ENCODE assay signal across 8 cellular contexts in the genomic region with DNA sequence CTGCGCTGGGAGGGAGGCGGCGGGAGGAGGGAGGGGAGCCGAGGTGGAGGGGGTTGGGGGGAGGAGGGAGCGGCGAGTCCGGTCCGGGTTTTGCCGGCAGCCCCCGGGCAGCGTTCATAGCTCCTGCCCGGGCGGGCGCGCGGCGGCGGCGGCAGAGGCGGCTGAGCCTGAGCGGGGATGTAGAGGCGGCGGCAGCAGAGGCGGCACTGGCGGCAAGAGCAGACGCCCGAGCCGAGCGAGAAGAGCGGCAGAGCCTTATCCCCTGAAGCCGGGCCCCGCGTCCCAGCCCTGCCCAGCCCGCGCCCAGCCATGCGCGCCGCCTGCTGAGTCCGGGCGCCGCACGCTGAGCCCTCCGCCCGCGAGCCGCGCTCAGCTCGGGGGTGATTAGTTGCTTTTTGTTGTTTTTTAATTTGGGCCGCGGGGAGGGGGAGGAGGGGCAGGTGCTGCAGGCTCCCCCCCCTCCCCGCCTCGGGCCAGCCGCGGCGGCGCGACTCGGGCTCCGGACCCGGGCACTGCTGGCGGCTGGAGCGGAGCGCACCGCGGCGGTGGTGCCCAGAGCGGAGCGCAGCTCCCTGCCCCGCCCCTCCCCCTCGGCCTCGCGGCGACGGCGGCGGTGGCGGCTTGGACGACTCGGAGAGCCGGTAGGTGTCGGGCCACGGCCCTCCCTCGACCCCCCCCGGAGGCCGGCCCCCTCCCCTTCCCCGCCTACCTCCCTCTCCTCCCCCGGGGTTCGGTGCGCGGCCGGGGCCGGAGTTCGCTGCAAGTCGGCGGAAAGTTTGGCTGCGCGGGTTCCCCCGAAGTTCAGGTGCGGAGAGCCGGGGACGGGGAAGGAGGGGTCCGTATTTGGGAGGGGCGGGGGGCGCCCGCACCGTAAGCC.
DNase-seq lines count a peak whose midpoint lies in the region; ATAC-seq and TF ChIP-seq lines count a peak whose summit lies in the region.

CXXC5 (plus strand) TSS at position 145 of the 877 bp plus-strand sequence. CDS start 32,175 bp downstream, outside the sequence.

- DNase-seq in GM10248 (ENCODE audit: extremely low spot score) (peak; percentile 85), NCI-H2227 treated with DMSO at 0.1 percent for 48 hours (lab: John Stamatoyannopoulos, UW) (peak; percentile 55), medulla oblongata (ENCODE audit: extremely low spot score) (peak; percentile 83)
- peak; percentile 30 to 37 for DNase-seq in activated CD4-positive, alpha-beta T cell treated with anti-CD3 and anti-CD28 coated beads, Interleukin-2, amount 50 U/mL, for 4 hours
- DNase-seq in stimulated activated naive CD4-positive, alpha-beta T cell treated with Interleukin-2 at 50 U/mL for 16 hours (lab: John Stamatoyannopoulos, UW) = peak; percentile 31

- ATAC-seq in HG02642 (IDR thresholded peaks at IDR 0.05; ENCODE audit: poor library complexity, unreplicated experiment) = peak; percentile 38
- ATAC-seq in GM21737 (IDR thresholded peaks at IDR 0.05; ENCODE audit: unreplicated experiment) = no peak

- peak within 1 kb of the TSS; percentile 88 for H3K9ac ChIP-seq in endocrine pancreas (ENCODE audit: control insufficient read depth, insufficient read depth, low read length)

- H3K9me3 ChIP-seq in endocrine pancreas (ENCODE audit: control insufficient read depth, low read length) = no peaks in the 10 kb centered on the region

- H3K36me3 ChIP-seq in endocrine pancreas (ENCODE audit: control insufficient read depth, insufficient read depth, low read length) = no peaks in the 10 kb centered on the region

- no peaks in the 10 kb centered on the region for H3K4me1 ChIP-seq in endocrine pancreas (ENCODE audit: control insufficient read depth, insufficient read depth, low read length)

- H3K4me3 ChIP-seq in endocrine pancreas (ENCODE audit: control insufficient read depth, insufficient read depth, low read length) = no peak within 1 kb of the TSS

- no peak for TF ChIP-seq CTCF in GM10248 (IDR thresholded peaks at IDR 0.05; ENCODE audit: control extremely low read depth, extremely low read depth, low read depth, missing control alignments)

- POLR2A ChIA-PET in GM10248 (lab: Yijun Ruan, JAX) = interaction anchor here (1.2 to 3.7 kb wide), 3 partner anchors 9 to 12 kb away, joined by 5 to 31 read pairs (median 6); no protein-coding TSS in a partner anchor

- CTCF ChIA-PET in GM10248 (lab: Yijun Ruan, JAX) = interaction anchor here (0.8 to 15.5 kb wide), 7 partner anchors 11 to 117 kb away, joined by 3 to 229 read pairs (median 7); no protein-coding TSS in a partner anchor

- no peaks in the 10 kb centered on the region for H3K27me3 ChIP-seq in endocrine pancreas (ENCODE audit: control insufficient read depth, insufficient read depth, low read length)

Comparison
In these comparisons a context has a peak if more than half of its experiments do, and no peak if none do; other contexts are left out.
1. DNase-seq: peak in every context shown above with its lines; median percentile 85 in GM10248; 83 in medulla oblongata; 55 in NCI-H2227 treated with DMSO at 0.1 percent for 48 hours; 34 in activated CD4-positive, alpha-beta T cell treated with anti-CD3 and anti-CD28 coated beads, Interleukin-2, amount 50 U/mL, for 4 hours; 31 in stimulated activated naive CD4-positive, alpha-beta T cell treated with Interleukin-2 at 50 U/mL for 16 hours.